In genomic region chr5:134289509-134290113, GRCh38 we compare ENCODE assay signal across 8 cellular contexts.
DNase-seq lines count a peak whose midpoint lies in the region; ATAC-seq, FAIRE-seq and TF ChIP-seq lines count a peak whose summit lies in the region.

No MANE protein-coding gene starts in this region.

- no peak for FAIRE-seq in small intestine (lab: Jason Lieb, UNC)

- H3K4me3 Mint-ChIP-seq in brain = no peak overlapping the region

- DNase-seq in NCI-H2107 treated with DMSO at 0.1 percent for 48 hours (lab: John Stamatoyannopoulos, UW; ENCODE audit: unreplicated experiment) (peak; percentile 18), NCI-H2107 (lab: John Stamatoyannopoulos, UW) (no peak), LNCaP clone FGC (ENCODE audit: low read depth) (peak; percentile 58), SK-N-MC (ENCODE audit: low read depth, low spot score) (peak; percentile 30), iPS DF 4.7 (ENCODE audit: extremely low read depth, low spot score) (peak; percentile 80), small intestine (peak; percentile 74)

- no peaks in the 10 kb centered on the region for H3K4me1 ChIP-seq in small intestine (ENCODE audit: control insufficient read depth in 2 of 2, insufficient read depth in 1 of 2, low read depth in 1 of 2, low read length in 1 of 2)

- 0 out of 2 replicates have a peak, but pooled peaks cover 4% of the 10 kb centered on the region for H3K9me3 ChIP-seq in SK-N-MC (ENCODE audit: low read depth, low read length)
- H3K9me3 ChIP-seq in small intestine (ENCODE audit: control insufficient read depth, low read depth) = peaks cover 2% of the 10 kb centered on the region

- peaks cover 12 to 22% (median 15%) of the 10 kb centered on the region in 5 experiments for H3K9me3 Mint-ChIP-seq in brain

- no peaks in the 10 kb centered on the region for H3K4me1 Mint-ChIP-seq in brain

- H3K4me3 ChIP-seq in LNCaP clone FGC (ENCODE audit: low read depth, low read length) = no peak overlapping the region
- H3K4me3 ChIP-seq in SK-N-MC = no peak overlapping the region
- H3K4me3 ChIP-seq in small intestine (ENCODE audit: low read depth in 1 of 2, low read length in 2 of 2) = no peak overlapping the region

- ATAC-seq in GM21786 (IDR thresholded peaks at IDR 0.05; ENCODE audit: unreplicated experiment) = no peak

- no peaks in the 10 kb centered on the region for H3K36me3 ChIP-seq in SK-N-MC (ENCODE audit: insufficient read depth, low read length)
- no peaks in the 10 kb centered on the region for H3K36me3 ChIP-seq in small intestine (ENCODE audit: control insufficient read depth in 2 of 2, insufficient read depth in 2 of 2, low read length in 2 of 2)

- peaks cover 16% of the 10 kb centered on the region for H3K36me3 Mint-ChIP-seq in brain

- H3K27ac Mint-ChIP-seq in brain = no peak overlapping the region

- H3K9ac ChIP-seq in SK-N-MC (ENCODE audit: insufficient read length) = no peak overlapping the region

- peaks cover 6% of the 10 kb centered on the region for H3K27me3 Mint-ChIP-seq in brain

- H3K27ac ChIP-seq in SK-N-MC (no peak overlapping the region), small intestine (ENCODE audit: low read depth in 1 of 2, low read length in 1 of 2) (no peak overlapping the region)

- no peaks in the 10 kb centered on the region for H3K27me3 ChIP-seq in small intestine (ENCODE audit: control insufficient read depth in 2 of 2, insufficient read depth in 2 of 2, low read length in 2 of 2)

- peak; percentile 68 for TF ChIP-seq CTCF in LNCaP clone FGC (IDR thresholded peaks at IDR 0.05; ENCODE audit: control insufficient read depth, extremely low read depth, insufficient read depth)
- peak; percentile 87 to 95 for TF ChIP-seq CTCF in brain (conservative IDR thresholded peaks at IDR 0.05)

- 44 to 46% (median 45%) methylated on average over 7 of the region's 7 CpGs for WGBS in small intestine, 3 donors
